14 cellular contexts compared by ENCODE assay signal in the genomic region with DNA sequence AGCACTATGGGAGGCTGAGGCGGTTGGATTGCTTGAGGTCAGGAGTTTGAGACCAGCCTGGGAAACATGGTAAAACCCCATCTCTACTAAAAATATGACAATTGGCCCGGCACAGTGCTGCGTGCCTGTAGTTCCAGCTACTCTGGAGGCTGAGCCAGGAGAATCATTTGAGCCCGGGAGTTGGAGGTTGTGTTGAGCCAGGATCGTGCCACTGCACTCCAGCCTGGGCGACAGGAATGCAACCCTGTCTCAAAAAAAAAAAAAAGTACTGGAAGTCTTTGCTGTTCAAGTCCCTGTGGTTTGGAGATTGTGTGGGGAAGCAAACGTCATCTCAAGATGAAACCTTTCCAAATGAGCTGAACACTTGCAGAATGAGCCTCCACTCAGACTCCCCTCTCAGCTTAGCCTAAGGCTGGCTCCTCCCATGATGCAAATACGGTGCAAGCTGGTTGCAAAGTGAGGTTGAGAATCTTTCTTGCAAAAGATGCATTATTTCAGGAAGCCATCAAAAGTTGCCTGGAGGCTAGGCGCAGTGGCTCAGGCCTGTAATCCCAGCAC. TPM values are rescaled to one million over a fixed set of nuclear protein-coding genes. Genes with fewer than 3 reads are reported as not detected.
A peak's percentile ranks its signal among the peaks of the same experiment; 100 is the strongest.
DNase-seq lines count a peak whose midpoint lies in the region; ATAC-seq lines count a peak whose summit lies in the region.
"Had no signal": no experiment of that assay in that cellular context is flagged by ENCODE, and none has a peak within 500 bp of the region (broad histone marks: within the 10 kb centered on the region; RNA-seq: fewer than 3 reads in every experiment).

No MANE protein-coding gene starts in this region.

- no peaks in the 10 kb centered on the region for H3K9me3 ChIP-seq in thymus (ENCODE audit: control insufficient read depth)
- no peaks in the 10 kb centered on the region for H3K9me3 ChIP-seq in effector memory CD4-positive, alpha-beta T cell (ENCODE audit: control insufficient read depth, low read length)
- H3K9me3 ChIP-seq: esophagus muscularis mucosa, prostate gland had no signal

- H3K36me3 Mint-ChIP-seq in activated naive CD8-positive, alpha-beta T cell treated with anti-CD3 and anti-CD28 coated beads, Interleukin-2, amount 10 ng/mL, durations not matched to agents 7 days and 5 days: peaks cover 31% of the 10 kb centered on the region
- H3K36me3 Mint-ChIP-seq in activated naive CD8-positive, alpha-beta T cell treated with anti-CD3 and anti-CD28 coated beads for 36 hours: peaks cover 23% of the 10 kb centered on the region
- H3K36me3 Mint-ChIP-seq in effector memory CD8-positive, alpha-beta T cell (ENCODE audit: insufficient read depth): peaks cover 35% of the 10 kb centered on the region

- peak overlapping the region; percentile 40 for H3K27ac ChIP-seq in thymus (ENCODE audit: low read depth)
- H3K27ac ChIP-seq in effector memory CD4-positive, alpha-beta T cell (ENCODE audit: insufficient read depth, low read length, poor library complexity, severe bottlenecking): no peak overlapping the region
- H3K27ac ChIP-seq: esophagus muscularis mucosa, prostate gland, VCaP had no signal

- WGBS in thymus: 80% methylated on average over 9 of the region's 9 CpGs

- H3K27ac Mint-ChIP-seq in activated naive CD8-positive, alpha-beta T cell treated with anti-CD3 and anti-CD28 coated beads, Interleukin-2, amount 10 ng/mL, durations not matched to agents 7 days and 5 days: peak overlapping the region; percentile 64
- H3K27ac Mint-ChIP-seq in activated naive CD8-positive, alpha-beta T cell treated with anti-CD3 and anti-CD28 coated beads for 36 hours: no peak overlapping the region
- peak overlapping the region; percentile 58 to 77 for H3K27ac Mint-ChIP-seq in effector memory CD8-positive, alpha-beta T cell

- H3K27me3 Mint-ChIP-seq in activated naive CD8-positive, alpha-beta T cell treated with anti-CD3 and anti-CD28 coated beads, Interleukin-2, amount 10 ng/mL, durations not matched to agents 7 days and 5 days: no peaks in the 10 kb centered on the region
- H3K27me3 Mint-ChIP-seq in activated naive CD8-positive, alpha-beta T cell treated with anti-CD3 and anti-CD28 coated beads for 36 hours: no peaks in the 10 kb centered on the region
- H3K27me3 Mint-ChIP-seq in effector memory CD8-positive, alpha-beta T cell: no peaks in the 10 kb centered on the region

- no peak for DNase-seq in activated naive CD8-positive, alpha-beta T cell treated with anti-CD3 and anti-CD28 coated beads, Interleukin-2, amount 10 ng/mL, durations not matched to agents 7 days and 5 days
- no peak for DNase-seq in activated naive CD8-positive, alpha-beta T cell treated with anti-CD3 and anti-CD28 coated beads for 36 hours
- peak; percentile 54 for DNase-seq in M059J (ENCODE audit: low read depth)
- DNase-seq in effector memory CD8-positive, alpha-beta T cell: no peak
- DNase-seq in effector memory CD4-positive, alpha-beta T cell: no peak
- no peak for DNase-seq in germinal center (ENCODE audit: low spot score)
- DNase-seq: central memory CD4-positive, alpha-beta T cell; immature natural killer cell; NCI-H2107 had no signal

- POLR2A ChIA-PET in activated naive CD8-positive, alpha-beta T cell treated with anti-CD3 and anti-CD28 coated beads, Interleukin-2, amount 10 ng/mL, durations not matched to agents 7 days and 5 days (lab: Charles Lee): interaction anchor here (1.1 to 1.7 kb wide), 2 partner anchors 31 to 56 kb away, joined by 3 to 5 read pairs; no protein-coding TSS in a partner anchor

- H3K4me3 Mint-ChIP-seq in activated naive CD8-positive, alpha-beta T cell treated with anti-CD3 and anti-CD28 coated beads, Interleukin-2, amount 10 ng/mL, durations not matched to agents 7 days and 5 days: no peak overlapping the region
- H3K4me3 Mint-ChIP-seq in activated naive CD8-positive, alpha-beta T cell treated with anti-CD3 and anti-CD28 coated beads for 36 hours: no peak overlapping the region
- no peak overlapping the region for H3K4me3 Mint-ChIP-seq in effector memory CD8-positive, alpha-beta T cell

- H3K4me1 ChIP-seq in thymus (ENCODE audit: control insufficient read depth, insufficient read depth, low read length): peaks cover 10% of the 10 kb centered on the region
- H3K4me1 ChIP-seq in effector memory CD4-positive, alpha-beta T cell (ENCODE audit: control insufficient read depth, insufficient read depth, low read length, poor library complexity, severe bottlenecking): peaks cover 19% of the 10 kb centered on the region
- H3K4me1 ChIP-seq: prostate gland had no signal

- H3K36me3 ChIP-seq in thymus (ENCODE audit: control insufficient read depth, insufficient read depth): peaks cover 18% of the 10 kb centered on the region
- H3K36me3 ChIP-seq in effector memory CD4-positive, alpha-beta T cell (ENCODE audit: control insufficient read depth, insufficient read depth, low read length): peaks cover 10% of the 10 kb centered on the region
- H3K36me3 ChIP-seq: prostate gland had no signal

- H3K4me1 Mint-ChIP-seq in activated naive CD8-positive, alpha-beta T cell treated with anti-CD3 and anti-CD28 coated beads, Interleukin-2, amount 10 ng/mL, durations not matched to agents 7 days and 5 days: peaks cover 39% of the 10 kb centered on the region
- H3K4me1 Mint-ChIP-seq in activated naive CD8-positive, alpha-beta T cell treated with anti-CD3 and anti-CD28 coated beads for 36 hours: peaks cover 31% of the 10 kb centered on the region
- peaks cover 33 to 40% of the 10 kb centered on the region in 2 donors for H3K4me1 Mint-ChIP-seq in effector memory CD8-positive, alpha-beta T cell (ENCODE audit: low read depth in 2 of 2)

- ATAC-seq in activated naive CD8-positive, alpha-beta T cell treated with anti-CD3 and anti-CD28 coated beads, Interleukin-2, amount 10 ng/mL, durations not matched to agents 7 days and 5 days (ENCODE audit: low read depth): no peak
- no peak for ATAC-seq in effector memory CD8-positive, alpha-beta T cell (replicated peaks)
- ATAC-seq in HG03521 (IDR thresholded peaks at IDR 0.05; ENCODE audit: unreplicated experiment): no peak

- H3K4me3 ChIP-seq in thymus (ENCODE audit: low read length): no peak overlapping the region
- H3K4me3 ChIP-seq in effector memory CD4-positive, alpha-beta T cell (ENCODE audit: insufficient read depth, low read depth, low read length, poor library complexity, severe bottlenecking): no peak overlapping the region
- H3K4me3 ChIP-seq: esophagus muscularis mucosa, prostate gland had no signal

- H3K9me3 Mint-ChIP-seq in activated naive CD8-positive, alpha-beta T cell treated with anti-CD3 and anti-CD28 coated beads, Interleukin-2, amount 10 ng/mL, durations not matched to agents 7 days and 5 days: no peaks in the 10 kb centered on the region
- H3K9me3 Mint-ChIP-seq in activated naive CD8-positive, alpha-beta T cell treated with anti-CD3 and anti-CD28 coated beads for 36 hours: no peaks in the 10 kb centered on the region
- no peaks in the 10 kb centered on the region for H3K9me3 Mint-ChIP-seq in effector memory CD8-positive, alpha-beta T cell
- H3K9me3 Mint-ChIP-seq: immature natural killer cell had no signal

- H3K27me3 ChIP-seq in thymus (ENCODE audit: control insufficient read depth, insufficient read depth): no peaks in the 10 kb centered on the region
- no peaks in the 10 kb centered on the region for H3K27me3 ChIP-seq in effector memory CD4-positive, alpha-beta T cell (replicated peaks; ENCODE audit: control insufficient read depth, insufficient read depth, low read length, poor library complexity, severe bottlenecking)
- H3K27me3 ChIP-seq: esophagus muscularis mucosa had no signal

RNA-seq across cellular contexts. Expression of a gene that starts 46.2 kb away (rescaled TPM):
- total RNA-seq in activated naive CD8-positive, alpha-beta T cell treated with anti-CD3 and anti-CD28 coated beads, Interleukin-2, amount 10 ng/mL, durations not matched to agents 7 days and 5 days: 100 to 1,000 TPM; 275 to 285 TPM
- total RNA-seq in activated naive CD8-positive, alpha-beta T cell treated with anti-CD3 and anti-CD28 coated beads for 36 hours: 10 to 100 TPM; 84.3 to 86.9 TPM
- 33.0 and 57.0 TPM in 2 replicates for total RNA-seq in M059J (2014; rRNA removed; shearing (Covaris generic))
- 103 TPM for polyA plus RNA-seq in thymus

RNA-seq across cellular contexts. Expression of a gene that starts 46.6 kb away (rescaled TPM):
- total RNA-seq in activated naive CD8-positive, alpha-beta T cell treated with anti-CD3 and anti-CD28 coated beads, Interleukin-2, amount 10 ng/mL, durations not matched to agents 7 days and 5 days: 10 to 100 TPM; 50.7 to 51.7 TPM
- total RNA-seq in activated naive CD8-positive, alpha-beta T cell treated with anti-CD3 and anti-CD28 coated beads for 36 hours: 10 to 100 TPM; 43.1 to 46.0 TPM
- total RNA-seq in M059J (2014; rRNA removed; shearing (Covaris generic)): 20.9 and 23.7 TPM in 2 replicates
- polyA plus RNA-seq in thymus: 19.5 TPM
